8 cellular contexts compared by ENCODE assay signal in genomic region chr11:9758676-9759518, GRCh38.
DNase-seq lines count a peak whose midpoint lies in the region; ATAC-seq, FAIRE-seq and TF ChIP-seq lines count a peak whose summit lies in the region.

No MANE protein-coding gene starts in this region.

- no peaks in the 10 kb centered on the region for H4K20me1 ChIP-seq in Loucy (ENCODE audit: insufficient read depth, low read length, poor library complexity, severe bottlenecking)

- no peak for TF ChIP-seq POLR2A in spleen (IDR thresholded peaks at IDR 0.05)

- intact Hi-C loops in spleen (cut with DNase I; ENCODE audit: low total_unique reads): loop anchor here (5.0 to 10.0 kb wide), 2 partner anchors 216 to 563 kb away; no protein-coding TSS in a partner anchor

- peak overlapping the region; percentile 78 for H2AFZ ChIP-seq in Loucy (ENCODE audit: low read length)

- no peaks in the 10 kb centered on the region for H3K9me2 ChIP-seq in Loucy (replicated peaks; ENCODE audit: low read depth, low read length)

- WGBS in spleen, 5 donors: 14 to 23% (median 19%) methylated on average over 43 to 49 of the region's 49 CpGs

- TF ChIP-seq CTCF in Loucy (conservative IDR thresholded peaks at IDR 0.05; ENCODE audit: low read length) (no peak), spleen (IDR thresholded peaks at IDR 0.05 in 8 of 11, conservative IDR thresholded peaks at IDR 0.05 in 3 of 11) (peak in 1 of 11 experiments; percentile 10)

- no peaks in the 10 kb centered on the region for H3K79me2 ChIP-seq in Loucy (ENCODE audit: insufficient read depth, low read length)

- peak; percentile 43 for FAIRE-seq in TTC549 (lab: Jason Lieb, UNC)

- peaks cover 41% of the 10 kb centered on the region for H3K4me1 ChIP-seq in Loucy (ENCODE audit: insufficient read depth, low read length, poor library complexity, severe bottlenecking)
- peaks cover 30 to 68% (median 58%) of the 10 kb centered on the region in 6 donors for H3K4me1 ChIP-seq in spleen

- H3K9ac ChIP-seq in Loucy (ENCODE audit: low read depth, low read length, poor library complexity, severe bottlenecking): peak overlapping the region; percentile 75

- H3K4me3 ChIP-seq in Loucy (ENCODE audit: low read length, poor library complexity, severe bottlenecking): peak overlapping the region; percentile 74
- peak overlapping the region; percentile 38 to 92 (median 72) for H3K4me3 ChIP-seq in spleen

- in situ Hi-C loops in T47D (cut with HindIII; ENCODE audit: low pct_unique_long_range_greater_than_20kb, low sequenced_read_pairs): no loop called here

- 0 out of 2 replicates have a peak, but pooled peaks cover 6% of the 10 kb centered on the region for H3F3A ChIP-seq in Loucy (ENCODE audit: low read depth)

- H3K27me3 ChIP-seq in Loucy (ENCODE audit: insufficient read depth, low read length, poor library complexity, severe bottlenecking): no peaks in the 10 kb centered on the region
- no peaks in the 10 kb centered on the region for H3K27me3 ChIP-seq in spleen (replicated peaks in 1 of 7)

- peak overlapping the region; percentile 70 to 87 (median 83) for H3K27ac ChIP-seq in spleen

- H3K36me3 ChIP-seq in Loucy (ENCODE audit: insufficient read depth, low read length) (no peaks in the 10 kb centered on the region), spleen (peaks cover 0 to 4% (median 0%) of the 10 kb centered on the region in 6 donors)

- peak overlapping the region; percentile 91 for H3K4me2 ChIP-seq in Loucy (ENCODE audit: low read depth, low read length, poor library complexity, severe bottlenecking)

- no peaks in the 10 kb centered on the region for H3K9me3 ChIP-seq in Loucy (ENCODE audit: insufficient read depth, low read depth, low read length)
- H3K9me3 ChIP-seq in spleen: no peaks in the 10 kb centered on the region

- DNase-seq in EL (peak; percentile 89), T47D (ENCODE audit: low read depth in 1 of 2, low spot score in 1 of 2) (peak; percentile 56 to 71), iPS-NIHi11 (ENCODE audit: low spot score) (peak; percentile 75), spleen (peak; percentile 91), NCI-H187 treated with DMSO at 0.1 percent for 48 hours (lab: John Stamatoyannopoulos, UW) (no peak)

- ATAC-seq in GM21723 (IDR thresholded peaks at IDR 0.05; ENCODE audit: unreplicated experiment): peak; percentile 41
